ENCODE assay signal across 12 cellular contexts in the genomic region with DNA sequence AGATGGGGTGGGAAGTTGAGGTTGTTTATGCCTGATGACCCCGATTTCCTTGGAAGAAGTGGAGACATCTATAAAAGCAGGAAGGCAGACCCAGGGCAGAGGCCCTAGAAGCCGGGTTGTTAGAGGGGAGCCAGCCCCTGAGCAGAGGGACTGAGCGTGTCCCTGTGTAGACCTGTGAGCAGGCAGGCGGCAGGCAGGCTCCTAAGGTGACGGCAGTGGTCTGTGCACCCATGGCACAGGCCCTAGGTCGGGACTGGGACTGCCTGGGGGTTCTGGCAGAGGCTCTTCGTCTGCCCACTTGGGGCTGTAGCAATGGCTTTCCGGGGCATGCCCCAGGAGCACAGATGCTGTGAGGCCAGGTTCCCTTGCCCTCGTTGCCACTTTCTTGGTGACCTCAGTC. TPM values are rescaled to one million over a fixed set of nuclear protein-coding genes. Genes with fewer than 3 reads are reported as not detected.
A peak's percentile ranks its signal among the peaks of the same experiment; 100 is the strongest.
DNase-seq lines count a peak whose midpoint lies in the region; ATAC-seq and TF ChIP-seq lines count a peak whose summit lies in the region.
"Had no signal": no experiment of that assay in that cellular context is flagged by ENCODE, and none has a peak within 500 bp of the region (broad histone marks: within the 10 kb centered on the region; RNA-seq: fewer than 3 reads in every experiment).

No MANE protein-coding gene starts in this region.

- 93% methylated on average over 9 of the region's 9 CpGs for WGBS in mammary epithelial cell (ENCODE audit: low coverage, missing lambda C conversion rate)

- no peak for TF ChIP-seq CTCF in Panc1 (IDR thresholded peaks at IDR 0.05)
- no peak for TF ChIP-seq CTCF in mammary epithelial cell (conservative IDR thresholded peaks at IDR 0.05 in 1 of 2, IDR thresholded peaks at IDR 0.05 in 1 of 2; ENCODE audit: extremely low read depth in 1 of 2, insufficient read depth in 1 of 2, low read depth in 1 of 2, low read length in 2 of 2)

- peaks cover 79% of the 10 kb centered on the region for H3K79me2 ChIP-seq in mammary epithelial cell (ENCODE audit: insufficient read depth, low read length)

- no peaks in the 10 kb centered on the region for H3K9me3 ChIP-seq in Panc1 (ENCODE audit: control insufficient read depth, insufficient read depth, low read depth, low read length)
- H3K9me3 ChIP-seq in mammary epithelial cell (replicated peaks; ENCODE audit: insufficient read depth, low read length): no peaks in the 10 kb centered on the region
- H3K9me3 ChIP-seq in mucosa of rectum (ENCODE audit: control insufficient read depth in 2 of 2, low read length in 2 of 2): no peaks in the 10 kb centered on the region
- no peaks in the 10 kb centered on the region for H3K9me3 ChIP-seq in stomach smooth muscle (ENCODE audit: control insufficient read depth in 2 of 2, low read length in 2 of 2)

- H3K4me1 ChIP-seq in Panc1 (ENCODE audit: control insufficient read depth, insufficient read depth, low read length): peaks cover 97% of the 10 kb centered on the region
- H3K4me1 ChIP-seq in mammary epithelial cell (ENCODE audit: insufficient read depth, low read length): peaks cover 50% of the 10 kb centered on the region
- peaks cover 37 to 48% of the 10 kb centered on the region in 2 donors for H3K4me1 ChIP-seq in mucosa of rectum (ENCODE audit: control insufficient read depth in 2 of 2, insufficient read depth in 2 of 2, low read length in 2 of 2)
- H3K4me1 ChIP-seq in stomach smooth muscle (ENCODE audit: control insufficient read depth, insufficient read depth, low read length): peaks cover 35% of the 10 kb centered on the region

- H3K27ac ChIP-seq in Panc1 (ENCODE audit: low read length) (peak overlapping the region; percentile 100), mammary epithelial cell (ENCODE audit: insufficient read depth, low read depth, low read length) (peak overlapping the region; percentile 88), mucosa of rectum (ENCODE audit: low read depth in 2 of 2, low read length in 2 of 2) (peak overlapping the region; percentile 97 to 99), stomach smooth muscle (ENCODE audit: low read length) (peak overlapping the region; percentile 31)

- DNase-seq in Panc1 (ENCODE audit: low read depth, low spot score): no peak
- no peak for DNase-seq in mammary epithelial cell
- no peak for DNase-seq in activated naive CD4-positive, alpha-beta T cell (lab: John Stamatoyannopoulos, UW)
- DNase-seq in superior temporal gyrus (ENCODE audit: extremely low spot score): no peak
- DNase-seq: activated T-cell treated with anti-CD3 and anti-CD28 coated beads, Interleukin-2, amount 50 U/mL, for 1 hour; COR-L47; NCI-H1436; stimulated activated CD4-positive, alpha-beta T cell treated with anti-CD3 and anti-CD28 coated beads, Interleukin-12 subunit alpha, Interleukin-12 subunit beta, amount 100 ng/mL, for 4 hours had no signal

- H4K20me1 ChIP-seq in mammary epithelial cell (ENCODE audit: insufficient read depth, low read length): no peaks in the 10 kb centered on the region

- H3K36me3 ChIP-seq in Panc1 (ENCODE audit: control insufficient read depth, insufficient read depth, low read length) (peaks cover 13% of the 10 kb centered on the region), mammary epithelial cell (ENCODE audit: insufficient read depth, low read length) (peaks cover 8% of the 10 kb centered on the region), mucosa of rectum (ENCODE audit: control insufficient read depth in 2 of 2, insufficient read depth in 2 of 2, low read length in 2 of 2) (peaks cover 22 to 34% of the 10 kb centered on the region in 2 donors), stomach smooth muscle (ENCODE audit: control insufficient read depth in 2 of 2, insufficient read depth in 2 of 2, low read length in 2 of 2) (peaks cover 5 to 6% of the 10 kb centered on the region in 2 donors)

- H3K4me3 ChIP-seq in Panc1 (ENCODE audit: low read depth in 2 of 2, low read length in 2 of 2) (peak overlapping the region in 1 of 2 experiments; percentile 100; a peak in 2 of 4 replicates), mammary epithelial cell (replicated peaks in 1 of 3; ENCODE audit: insufficient read depth in 1 of 3, low read depth in 2 of 3, low read length in 3 of 3) (no peak overlapping the region), mucosa of rectum (ENCODE audit: low read length in 2 of 2) (peak overlapping the region; percentile 28 to 36), stomach smooth muscle (ENCODE audit: low read length in 2 of 2) (no peak overlapping the region)

- TSS peak; percentile 21 for BruUV-seq in Panc1 (replicated peaks; lab: Mats Ljungman, UMichigan)
- no TSS peak for BruUV-seq in mammary epithelial cell (replicated peaks; lab: Mats Ljungman, UMichigan)

- POLR2A ChIA-PET in Panc1 (lab: Charles Lee): no interaction called here

- no peak overlapping the region for H2AFZ ChIP-seq in mammary epithelial cell (ENCODE audit: low read depth, low read length)

- in situ Hi-C loops in Panc1 (cut with HindIII; ENCODE audit: low pct_unique_long_range_greater_than_20kb, low sequenced_read_pairs) (loop anchor here (10.0 kb wide), 1 partner anchor 46 kb away; no protein-coding TSS in a partner anchor), mammary epithelial cell (cut with MboI; ENCODE audit: low sequenced_read_pairs in 2 of 2) (no loop called here)

- dilution Hi-C loops in mammary epithelial cell (cut with HindIII; ENCODE audit: low sequenced_read_pairs): no loop called here

- peak overlapping the region; percentile 52 for H3K4me2 ChIP-seq in mammary epithelial cell (ENCODE audit: insufficient read depth, low read depth, low read length)

- H3K27me3 ChIP-seq in Panc1 (ENCODE audit: control insufficient read depth, insufficient read depth, low read length) (no peaks in the 10 kb centered on the region), mammary epithelial cell (ENCODE audit: insufficient read depth, low read length) (no peaks in the 10 kb centered on the region), mucosa of rectum (ENCODE audit: control insufficient read depth in 2 of 2, insufficient read depth in 2 of 2, low read length in 2 of 2) (no peaks in the 10 kb centered on the region), stomach smooth muscle (ENCODE audit: control insufficient read depth in 1 of 2, insufficient read depth in 2 of 2, low read length in 2 of 2) (no peaks in the 10 kb centered on the region)

- ATAC-seq in Panc1: peak; percentile 20
- ATAC-seq in GM19397 (IDR thresholded peaks at IDR 0.05; ENCODE audit: unreplicated experiment): no peak
- ATAC-seq: naive thymus-derived CD8-positive, alpha-beta T cell had no signal

- intact Hi-C loops in Panc1 (cut with micrococcal nuclease; ENCODE audit: unreplicated experiment) (no loop called here), mammary epithelial cell (cut with micrococcal nuclease) (loop anchor here (1.0 to 10.0 kb wide), 3 partner anchors 9 to 316 kb away; a partner anchor contains a TSS)

- H3K9ac ChIP-seq in mammary epithelial cell (ENCODE audit: insufficient read depth, low read length) (peak overlapping the region; percentile 58), mucosa of rectum (ENCODE audit: low read depth in 1 of 2, low read length in 2 of 2) (peak overlapping the region; percentile 54 to 87), stomach smooth muscle (ENCODE audit: low read length in 2 of 2) (no peak overlapping the region)

- CTCF ChIA-PET in Panc1 (lab: Charles Lee) (interaction anchor here (0.5 kb wide), 1 partner anchor 22 kb away, joined by 5 read pairs; no protein-coding TSS in a partner anchor), mammary epithelial cell (lab: Charles Lee; ENCODE audit: low non-redundant PET) (no interaction called here)

RNA-seq across cellular contexts. Expression of a gene that starts 9.9 kb away (rescaled TPM):
- total RNA-seq in Panc1 (2021; ENCODE audit: unreplicated experiment) (600 TPM), mammary epithelial cell (100 to 1,000 TPM in 1 of 2 donors, 10 to 100 TPM in 1; 44.3 to 108 TPM)
- 1,018 TPM for polyA plus RNA-seq in Panc1 (2012; ENCODE audit: insufficient read length)
- polyA plus RNA-seq in mammary epithelial cell: 85.9 TPM
- polyA minus RNA-seq in mammary epithelial cell: 152 TPM

RNA-seq across cellular contexts. Expression of a gene that starts 22.7 kb away (rescaled TPM):
- total RNA-seq in Panc1 (2021; ENCODE audit: unreplicated experiment) (193 TPM), mammary epithelial cell (10 to 100 TPM; 14.8 to 74.6 TPM)
- polyA plus RNA-seq in Panc1 (2012; ENCODE audit: insufficient read length): 352 TPM
- polyA plus RNA-seq in mammary epithelial cell: 115 TPM
- polyA minus RNA-seq in mammary epithelial cell: 42.4 TPM

RNA-seq across cellular contexts. Expression of a gene that starts 23.0 kb away (rescaled TPM):
- total RNA-seq in Panc1 (2021; ENCODE audit: unreplicated experiment) (22.8 TPM), mammary epithelial cell (1 to 10 TPM; 3.9 to 6.8 TPM)
- 11.7 TPM for polyA plus RNA-seq in Panc1 (2012; ENCODE audit: insufficient read length)
- polyA plus RNA-seq in mammary epithelial cell: 2.6 TPM
- polyA minus RNA-seq in mammary epithelial cell: 7.6 TPM

RNA-seq across cellular contexts. Expression of a gene that starts 38.3 kb away (rescaled TPM):
- 0.39 TPM for total RNA-seq in Panc1 (2021; ENCODE audit: unreplicated experiment)
- 0.17 TPM for polyA plus RNA-seq in Panc1 (2012; ENCODE audit: insufficient read length)
- total RNA-seq in mammary epithelial cell: under 1 TPM; 0.17 to 0.21 TPM
- polyA plus RNA-seq in mammary epithelial cell: 0.02 TPM
- polyA minus RNA-seq in mammary epithelial cell: not detected
- polyA plus RNA-seq: naive thymus-derived CD8-positive, alpha-beta T cell had no signal

RNA-seq across cellular contexts. Expression of a gene that starts 54.5 kb away (rescaled TPM):
- 137 TPM for total RNA-seq in Panc1 (2021; ENCODE audit: unreplicated experiment)
- polyA plus RNA-seq in Panc1 (2012; ENCODE audit: insufficient read length): 85.4 TPM
- total RNA-seq in mammary epithelial cell: 10 to 100 TPM; 55.3 to 77.2 TPM
- polyA plus RNA-seq in mammary epithelial cell: 36.4 TPM
- 11.9 TPM for polyA minus RNA-seq in mammary epithelial cell

Comparison
In these comparisons a context has a peak if more than half of its experiments do, and no peak if none do; other contexts are left out.
1. H3K27ac ChIP-seq: peak in every context shown above with its lines; median percentile 100 in Panc1; 98 in mucosa of rectum; 88 in mammary epithelial cell; 31 in stomach smooth muscle.
2. H3K4me3 ChIP-seq: peak in mucosa of rectum (2 of 2); none in mammary epithelial cell (0 of 3) and stomach smooth muscle (0 of 2).
3. H3K9ac ChIP-seq: peak in mammary epithelial cell (single experiment) and mucosa of rectum (2 of 2); none in stomach smooth muscle (0 of 2).